14 cellular contexts compared by ENCODE assay signal in the genomic region with DNA sequence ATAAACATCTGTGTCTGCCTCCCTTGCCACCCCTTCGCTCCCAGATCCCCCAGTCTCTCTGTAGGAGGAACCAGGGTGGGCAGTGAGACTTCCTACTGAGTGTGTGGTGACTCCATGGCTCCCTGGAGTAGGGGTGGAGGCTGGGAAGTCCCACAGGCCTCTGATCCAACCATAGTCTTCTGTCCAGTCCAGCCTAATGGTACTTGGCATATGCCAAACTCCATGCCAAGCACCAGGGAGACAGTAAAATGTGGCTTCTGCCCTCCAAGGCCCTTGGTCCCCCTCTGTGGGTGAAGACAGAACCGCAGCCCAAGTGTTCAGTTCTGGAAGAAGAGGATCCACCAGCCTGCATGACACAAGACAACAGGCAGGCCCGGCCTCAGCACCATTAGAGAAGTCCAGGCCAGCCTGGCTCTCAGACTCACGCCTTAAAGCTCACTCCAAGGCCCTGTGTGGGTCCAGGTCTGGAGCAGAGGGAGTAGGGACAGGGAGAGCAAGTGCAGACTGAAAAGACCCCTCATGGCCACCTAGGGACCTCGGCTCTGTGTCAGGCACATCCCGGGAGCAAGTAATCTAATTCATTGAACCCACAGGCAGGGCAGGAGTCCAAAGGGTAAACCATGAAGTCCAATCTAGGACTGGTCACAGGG.
DNase-seq lines count a peak whose midpoint lies in the region; ATAC-seq and TF ChIP-seq lines count a peak whose summit lies in the region.
"Had no signal": no experiment of that assay in that cellular context is flagged by ENCODE, and none has a peak within 500 bp of the region (broad histone marks: within the 10 kb centered on the region; RNA-seq: fewer than 3 reads in every experiment).

No MANE protein-coding gene starts in this region.

- H3K27me3 ChIP-seq in brain microvascular endothelial cell (replicated peaks) (no peaks in the 10 kb centered on the region), mesendoderm (ENCODE audit: insufficient read depth, low read length, poor library complexity) (no peaks in the 10 kb centered on the region), vagina (no peaks in the 10 kb centered on the region)

- no peak overlapping the region for H4K8ac ChIP-seq in mesendoderm (ENCODE audit: low read depth, low read length)

- DNase-seq in Right ventricle myocardium superior (peak; percentile 11), Right ventricle myocardium inferior (ENCODE audit: missing footprints) (no peak), brain microvascular endothelial cell (no peak), mesendoderm (no peak), type B pancreatic cell (ENCODE audit: extremely low spot score, unreplicated experiment) (no peak), vagina (ENCODE audit: extremely low spot score in 2 of 2) (no peak), endothelial cell (ENCODE audit: low spot score) (no peak)
- DNase-seq: activated gamma-delta T cell, NCI-H2107, NCI-H748 treated with DMSO at 0.1 percent for 48 hours had no signal

- H3K56ac ChIP-seq in mesendoderm (ENCODE audit: low read length): peak overlapping the region; percentile 28

- H2BK15ac ChIP-seq in mesendoderm (replicated peaks; ENCODE audit: low read depth): no peak overlapping the region

- H3K4me2 ChIP-seq in mesendoderm (ENCODE audit: low read length): no peak overlapping the region

- no peak overlapping the region for H2AK5ac ChIP-seq in mesendoderm (ENCODE audit: low read length)

- no peaks in the 10 kb centered on the region for H3K79me1 ChIP-seq in mesendoderm (ENCODE audit: low read length)

- no peak overlapping the region for H2BK5ac ChIP-seq in mesendoderm (ENCODE audit: low read length)

- H3K27ac ChIP-seq in brain microvascular endothelial cell (peak overlapping the region; percentile 21), mesendoderm (ENCODE audit: low read depth, low read length) (no peak overlapping the region), vagina (no peak overlapping the region)
- H3K27ac ChIP-seq: parathyroid adenoma had no signal

- H3K9me3 ChIP-seq in vagina: no peaks in the 10 kb centered on the region

- no peak overlapping the region for H4K5ac ChIP-seq in mesendoderm (ENCODE audit: low read length)

- no peak for TF ChIP-seq POLR2A in vagina (IDR thresholded peaks at IDR 0.05)

- H3K79me2 ChIP-seq in mesendoderm (ENCODE audit: control insufficient read depth, insufficient read depth, low read length): no peaks in the 10 kb centered on the region
- H3K79me2 ChIP-seq: parathyroid adenoma had no signal

- H2BK120ac ChIP-seq in mesendoderm (ENCODE audit: low read depth, low read length): no peak overlapping the region

- H3K4me1 Mint-ChIP-seq in type B pancreatic cell (ENCODE audit: unreplicated experiment) (peaks cover 12% of the 10 kb centered on the region), endothelial cell (ENCODE audit: unreplicated experiment) (no peaks in the 10 kb centered on the region)

- H3K4me3 Mint-ChIP-seq in type B pancreatic cell (no peak overlapping the region), endothelial cell (ENCODE audit: unreplicated experiment) (no peak overlapping the region)
- H3K4me3 Mint-ChIP-seq: activated CD8-positive, alpha-beta T cell treated with anti-CD3 and anti-CD28 coated beads for 36 hours; stimulated activated naive CD8-positive, alpha-beta T cell treated with anti-CD3 and anti-CD28 coated beads, Interleukin-15, Interleukin-2, amounts not matched to agents 100 ng/mL and 50 ng/mL, for 24 hours had no signal

- H3K9ac ChIP-seq in mesendoderm (ENCODE audit: low read length): no peak overlapping the region
- H3K9ac ChIP-seq: parathyroid adenoma had no signal

- H3K27ac Mint-ChIP-seq in type B pancreatic cell (peak overlapping the region; percentile 50), endothelial cell (ENCODE audit: unreplicated experiment) (no peak overlapping the region)
- H3K27ac Mint-ChIP-seq: activated CD8-positive, alpha-beta T cell treated with anti-CD3 and anti-CD28 coated beads for 36 hours; stimulated activated naive CD8-positive, alpha-beta T cell treated with anti-CD3 and anti-CD28 coated beads, Interleukin-15, Interleukin-2, amounts not matched to agents 100 ng/mL and 50 ng/mL, for 24 hours had no signal

- H3K27me3 Mint-ChIP-seq in type B pancreatic cell (no peaks in the 10 kb centered on the region), endothelial cell (ENCODE audit: unreplicated experiment) (peaks cover 8% of the 10 kb centered on the region)
- H3K27me3 Mint-ChIP-seq: activated CD8-positive, alpha-beta T cell treated with anti-CD3 and anti-CD28 coated beads for 36 hours had no signal

- H3K23ac ChIP-seq in mesendoderm (ENCODE audit: low read length): no peak overlapping the region

- in situ Hi-C loops in brain microvascular endothelial cell (cut with HindIII; ENCODE audit: low pct_ligation_motif_present, low sequenced_read_pairs): no loop called here

- intact Hi-C loops in Right ventricle myocardium superior (cut with DNase I) (no loop called here), Right ventricle myocardium inferior (cut with DNase I) (loop anchor here (10.0 kb wide), 1 partner anchor 666 kb away; no protein-coding TSS in a partner anchor), vagina (cut with DNase I) (loop anchor here (10.0 kb wide), 1 partner anchor 136 kb away; a partner anchor contains a TSS)

- H3K36me3 ChIP-seq in brain microvascular endothelial cell (replicated peaks) (no peaks in the 10 kb centered on the region), mesendoderm (ENCODE audit: control insufficient read depth, insufficient read depth, low read length) (no peaks in the 10 kb centered on the region), vagina (no peaks in the 10 kb centered on the region)

- no peaks in the 10 kb centered on the region for H3K9me3 Mint-ChIP-seq in type B pancreatic cell
- H3K9me3 Mint-ChIP-seq in endothelial cell (ENCODE audit: unreplicated experiment): no peaks in the 10 kb centered on the region
- H3K9me3 Mint-ChIP-seq: activated CD8-positive, alpha-beta T cell treated with anti-CD3 and anti-CD28 coated beads for 36 hours; stimulated activated naive CD8-positive, alpha-beta T cell treated with anti-CD3 and anti-CD28 coated beads, Interleukin-15, Interleukin-2, amounts not matched to agents 100 ng/mL and 50 ng/mL, for 24 hours had no signal

- no peaks in the 10 kb centered on the region for H3K36me3 Mint-ChIP-seq in type B pancreatic cell
- peaks cover 12% of the 10 kb centered on the region for H3K36me3 Mint-ChIP-seq in endothelial cell (ENCODE audit: low read depth, unreplicated experiment)

- no CpG with 5 or more reads among the region's 6 CpGs for WGBS in mesendoderm (ENCODE audit: extremely low coverage, insufficient coverage, low lambda C conversion rate)

- H3K18ac ChIP-seq in mesendoderm (ENCODE audit: low read length): no peak overlapping the region

- TF ChIP-seq CTCF in brain microvascular endothelial cell (IDR thresholded peaks at IDR 0.05; ENCODE audit: low read depth, low read length, missing control alignments): no peak
- no peak for TF ChIP-seq CTCF in type B pancreatic cell (conservative IDR thresholded peaks at IDR 0.05)
- no peak for TF ChIP-seq CTCF in vagina (IDR thresholded peaks at IDR 0.05)
- no peak for TF ChIP-seq CTCF in endothelial cell (IDR thresholded peaks at IDR 0.05; ENCODE audit: unreplicated experiment)

- no peak for ATAC-seq in Right ventricle myocardium superior (ENCODE audit: poor library complexity)
- ATAC-seq in Right ventricle myocardium inferior: no peak
- ATAC-seq in HG03108 (IDR thresholded peaks at IDR 0.05; ENCODE audit: unreplicated experiment): no peak

- H3K4me1 ChIP-seq in mesendoderm (ENCODE audit: control insufficient read depth, low read depth, low read length) (peaks cover 10% of the 10 kb centered on the region), vagina (peaks cover 61% of the 10 kb centered on the region)
- H3K4me1 ChIP-seq: parathyroid adenoma had no signal

- no peak overlapping the region for H3K4ac ChIP-seq in mesendoderm (ENCODE audit: low read depth, low read length)

- no peak overlapping the region for H3K4me3 ChIP-seq in brain microvascular endothelial cell (ENCODE audit: low read depth, low read length)
- no peak overlapping the region for H3K4me3 ChIP-seq in mesendoderm (ENCODE audit: low read length)
- H3K4me3 ChIP-seq in vagina: no peak overlapping the region
